1 cellular context compared by ENCODE assay signal in the genomic region with DNA sequence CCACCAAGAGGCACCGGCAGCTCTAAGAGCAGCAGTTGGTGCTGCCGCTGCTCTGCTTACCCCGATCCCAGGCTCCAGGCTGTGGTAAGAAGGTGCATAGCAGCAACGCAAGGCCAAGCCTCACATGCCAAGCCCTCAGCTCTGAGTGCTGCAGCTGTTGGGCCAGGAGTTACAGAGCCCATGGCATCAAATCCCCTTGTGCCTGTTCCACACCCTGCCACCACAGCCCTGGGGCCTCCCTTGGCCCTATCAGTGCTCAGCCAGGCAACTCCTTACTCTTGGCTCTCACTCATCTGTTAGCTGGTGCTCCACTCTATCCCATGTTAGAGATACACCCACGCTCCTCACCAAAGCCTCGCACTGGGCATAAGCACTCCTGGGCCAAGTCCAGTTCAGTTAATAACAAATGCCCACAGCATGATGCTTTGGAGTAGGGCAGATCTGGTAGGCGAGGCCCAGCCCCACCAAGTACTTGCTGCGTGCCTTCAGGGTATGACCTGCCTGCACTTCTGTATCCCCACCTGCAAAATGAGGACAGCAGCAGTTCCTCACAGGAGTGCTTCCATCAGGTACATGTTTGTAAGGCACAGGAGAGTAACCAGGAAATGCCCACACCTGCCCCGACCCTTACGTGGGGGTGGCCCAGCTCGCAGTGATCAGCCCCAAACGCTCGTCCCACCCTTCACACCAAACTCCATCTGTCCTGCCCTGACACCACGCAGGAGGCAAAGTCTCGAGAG.
TF ChIP-seq lines count a peak whose summit lies in the region.

No MANE protein-coding gene starts in this region.

TF ChIP-seq in GM23338, 12 proteins besides CTCF, POLR2A, EP300 and RAD21:
- TF ChIP-seq JUNB (IDR thresholded peaks at IDR 0.05; ENCODE audit: unreplicated experiment): no peak
- no peak for TF ChIP-seq EZH2 (IDR thresholded peaks at IDR 0.05; ENCODE audit: low read depth, unreplicated experiment)
- no peak for TF ChIP-seq ZNF331 (CRISPR knock-in tag; IDR thresholded peaks at IDR 0.05; ENCODE audit: low read depth)
- TF ChIP-seq CREB1 (CRISPR knock-in tag; IDR thresholded peaks at IDR 0.05; ENCODE audit: low read depth): no peak
- TF ChIP-seq, protein P1, sequence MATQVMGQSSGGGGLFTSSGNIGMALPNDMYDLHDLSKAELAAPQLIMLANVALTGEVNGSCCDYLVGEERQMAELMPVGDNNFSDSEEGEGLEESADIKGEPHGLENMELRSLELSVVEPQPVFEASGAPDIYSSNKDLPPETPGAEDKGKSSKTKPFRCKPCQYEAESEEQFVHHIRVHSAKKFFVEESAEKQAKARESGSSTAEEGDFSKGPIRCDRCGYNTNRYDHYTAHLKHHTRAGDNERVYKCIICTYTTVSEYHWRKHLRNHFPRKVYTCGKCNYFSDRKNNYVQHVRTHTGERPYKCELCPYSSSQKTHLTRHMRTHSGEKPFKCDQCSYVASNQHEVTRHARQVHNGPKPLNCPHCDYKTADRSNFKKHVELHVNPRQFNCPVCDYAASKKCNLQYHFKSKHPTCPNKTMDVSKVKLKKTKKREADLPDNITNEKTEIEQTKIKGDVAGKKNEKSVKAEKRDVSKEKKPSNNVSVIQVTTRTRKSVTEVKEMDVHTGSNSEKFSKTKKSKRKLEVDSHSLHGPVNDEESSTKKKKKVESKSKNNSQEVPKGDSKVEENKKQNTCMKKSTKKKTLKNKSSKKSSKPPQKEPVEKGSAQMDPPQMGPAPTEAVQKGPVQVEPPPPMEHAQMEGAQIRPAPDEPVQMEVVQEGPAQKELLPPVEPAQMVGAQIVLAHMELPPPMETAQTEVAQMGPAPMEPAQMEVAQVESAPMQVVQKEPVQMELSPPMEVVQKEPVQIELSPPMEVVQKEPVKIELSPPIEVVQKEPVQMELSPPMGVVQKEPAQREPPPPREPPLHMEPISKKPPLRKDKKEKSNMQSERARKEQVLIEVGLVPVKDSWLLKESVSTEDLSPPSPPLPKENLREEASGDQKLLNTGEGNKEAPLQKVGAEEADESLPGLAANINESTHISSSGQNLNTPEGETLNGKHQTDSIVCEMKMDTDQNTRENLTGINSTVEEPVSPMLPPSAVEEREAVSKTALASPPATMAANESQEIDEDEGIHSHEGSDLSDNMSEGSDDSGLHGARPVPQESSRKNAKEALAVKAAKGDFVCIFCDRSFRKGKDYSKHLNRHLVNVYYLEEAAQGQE (IDR thresholded peaks at IDR 0.05; ENCODE audit: unreplicated experiment): no peak
- no peak for TF ChIP-seq ZNF114 (CRISPR knock-in tag; IDR thresholded peaks at IDR 0.05)
- TF ChIP-seq EZH2phosphoT487 (IDR thresholded peaks at IDR 0.05; ENCODE audit: unreplicated experiment): no peak
- TF ChIP-seq POLR2AphosphoS5 (IDR thresholded peaks at IDR 0.05; ENCODE audit: low read depth): no peak
- TF ChIP-seq STAT1 (IDR thresholded peaks at IDR 0.05; ENCODE audit: unreplicated experiment): no peak
- TF ChIP-seq ETS1 (IDR thresholded peaks at IDR 0.05): no peak
- TF ChIP-seq ZNF462 (CRISPR knock-in tag; IDR thresholded peaks at IDR 0.05): no peak
- TF ChIP-seq NANOG (IDR thresholded peaks at IDR 0.05; ENCODE audit: borderline replicate concordance): no peak
